12 cellular contexts compared by ENCODE assay signal in the genomic region with DNA sequence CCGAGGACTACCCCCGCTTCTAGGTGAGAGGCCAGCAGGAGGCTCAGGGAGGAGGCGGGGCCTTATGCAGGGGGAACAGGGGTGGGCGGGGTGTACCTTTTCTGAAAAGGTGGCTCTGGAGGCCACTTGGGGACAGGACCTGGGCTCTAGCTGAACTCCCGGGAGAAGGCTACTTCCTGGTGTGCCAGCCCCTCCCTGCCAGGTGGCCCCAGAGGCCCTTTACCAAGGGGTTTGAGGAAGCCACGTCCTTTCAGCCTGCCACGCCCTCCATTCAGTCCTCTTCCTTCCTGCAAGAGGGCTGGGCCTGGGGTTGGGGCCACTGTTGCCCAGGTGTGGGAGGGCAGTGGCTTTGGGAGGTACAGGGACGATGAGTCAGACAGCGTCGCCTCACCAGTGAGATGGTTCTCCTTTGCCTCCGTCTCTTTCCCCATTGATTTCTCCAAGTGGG. TPM values are rescaled to one million over a fixed set of nuclear protein-coding genes. Genes with fewer than 3 reads are reported as not detected.
A peak's percentile ranks its signal among the peaks of the same experiment; 100 is the strongest.
DNase-seq lines count a peak whose midpoint lies in the region; ATAC-seq and TF ChIP-seq lines count a peak whose summit lies in the region.
"Not testable (repeated sequence)": the region's sequence is repeated elsewhere in the genome, so short reads cannot be mapped to it uniquely, and the experiment has no call there.
"Had no signal": no experiment of that assay in that cellular context is flagged by ENCODE, and none has a peak within 500 bp of the region (broad histone marks: within the 10 kb centered on the region; RNA-seq: fewer than 3 reads in every experiment).

No MANE protein-coding gene starts in this region.

- H3K4me1 Mint-ChIP-seq in CD4-positive, alpha-beta memory T cell = peaks cover 15 to 34% (median 18%) of the 10 kb centered on the region in 4 donors
- H3K4me1 Mint-ChIP-seq in T-helper 2 cell treated with Interferon-gamma antibody and Interleukin-4, amounts not matched to agents 5 μg/mL and 100 μg/mL, for 36 hours (ENCODE audit: low read depth) = peaks cover 27% of the 10 kb centered on the region
- peaks cover 32% of the 10 kb centered on the region for H3K4me1 Mint-ChIP-seq in activated T-cell treated with anti-CD3 and anti-CD28 coated beads, Interleukin-2, amount 50 U/mL, for 24 hours (ENCODE audit: low read depth)
- peaks cover 43% of the 10 kb centered on the region for H3K4me1 Mint-ChIP-seq in dendritic cell treated with granulocyte-macrophage colony-stimulating factor and Interleukin-4, amounts not matched to agents 40 ng/mL and 50 ng/mL, for 4 days (ENCODE audit: low read depth)

- RAD21 ChIA-PET in HCT116 (lab: Charles Lee; ENCODE audit: low non-redundant PET in 1 of 2, low total read pairs in 2 of 2, uncharacterized antibody in 2 of 2, unreplicated experiment in 2 of 2) = interaction anchor here (1.9 to 2.1 kb wide), 2 partner anchors 152 kb away, joined by 5 to 10 read pairs; no protein-coding TSS in a partner anchor

- not testable (repeated sequence) for BruUV-seq in HCT116 (replicated peaks; lab: Mats Ljungman, UMichigan)

- H2BK5ac ChIP-seq in mesendoderm (ENCODE audit: low read length) = not testable (repeated sequence)

- H3K27ac ChIP-seq in CD4-positive, alpha-beta memory T cell (ENCODE audit: low read depth, low read length); mesendoderm (ENCODE audit: low read depth, low read length): not testable (repeated sequence)
- peak overlapping the region; percentile 72 for H3K27ac ChIP-seq in HCT116 (ENCODE audit: low read depth, low read length)

- peaks cover 12% of the 10 kb centered on the region for H3K4me1 ChIP-seq in CD4-positive, alpha-beta memory T cell (ENCODE audit: insufficient read depth, low read length)
- H3K4me1 ChIP-seq in HCT116 (ENCODE audit: control insufficient read depth in 1 of 2, insufficient read depth in 2 of 2, low read length in 2 of 2) = peaks cover 10 to 22% of the 10 kb centered on the region in 2 experiments; a peak in 3 of 4 replicates
- H3K4me1 ChIP-seq in mesendoderm (ENCODE audit: control insufficient read depth, low read depth, low read length) = not testable (repeated sequence)

- no CpG with 5 or more reads among the region's 11 CpGs for WGBS in mesendoderm (ENCODE audit: extremely low coverage, insufficient coverage, low lambda C conversion rate)

- not testable (repeated sequence) for H3K9me3 ChIP-seq in CD4-positive, alpha-beta memory T cell (ENCODE audit: control insufficient read depth in 1 of 2, low read length in 2 of 2); HCT116 (ENCODE audit: control insufficient read depth in 1 of 2, insufficient read depth in 1 of 2, low read depth in 1 of 2, low read length in 2 of 2)

- CTCF ChIA-PET in CD4-positive, alpha-beta memory T cell (lab: Charles Lee; ENCODE audit: partially characterized antibody) = not testable (repeated sequence)
- CTCF ChIA-PET in HCT116 (lab: Charles Lee) = interaction anchor here (1.4 to 3.2 kb wide), 2 partner anchors 11 to 152 kb away, joined by 3 to 25 read pairs; no protein-coding TSS in a partner anchor

- not testable (repeated sequence) for H3K23ac ChIP-seq in mesendoderm (ENCODE audit: low read length)

- H3K27me3 ChIP-seq in CD4-positive, alpha-beta memory T cell (ENCODE audit: insufficient read depth, low read length); HCT116 (ENCODE audit: insufficient read depth, low read length); mesendoderm (ENCODE audit: insufficient read depth, low read length, poor library complexity): not testable (repeated sequence)

- H4K5ac ChIP-seq in mesendoderm (ENCODE audit: low read length) = not testable (repeated sequence)

- not testable (repeated sequence) for H3K36me3 Mint-ChIP-seq in CD4-positive, alpha-beta memory T cell; T-helper 2 cell treated with Interferon-gamma antibody and Interleukin-4, amounts not matched to agents 5 μg/mL and 100 μg/mL, for 36 hours (ENCODE audit: low read depth); activated T-cell treated with anti-CD3 and anti-CD28 coated beads, Interleukin-2, amount 50 U/mL, for 24 hours (ENCODE audit: low read depth); dendritic cell treated with granulocyte-macrophage colony-stimulating factor and Interleukin-4, amounts not matched to agents 40 ng/mL and 50 ng/mL, for 4 days (ENCODE audit: low read depth)

- H4K20me1 ChIP-seq in HCT116 (ENCODE audit: insufficient read depth) = not testable (repeated sequence)

- H4K8ac ChIP-seq in mesendoderm (ENCODE audit: low read depth, low read length) = not testable (repeated sequence)

- not testable (repeated sequence) for H2BK120ac ChIP-seq in mesendoderm (ENCODE audit: low read depth, low read length)

- H3K56ac ChIP-seq in mesendoderm (ENCODE audit: low read length) = peak overlapping the region; percentile 6

- H3K27ac Mint-ChIP-seq in CD4-positive, alpha-beta memory T cell = peak overlapping the region in 5 of 7 donors; percentile 30 to 80 (median 71)
- peak overlapping the region; percentile 26 for H3K27ac Mint-ChIP-seq in T-helper 2 cell treated with Interferon-gamma antibody and Interleukin-4, amounts not matched to agents 5 μg/mL and 100 μg/mL, for 36 hours
- H3K27ac Mint-ChIP-seq in activated T-cell treated with anti-CD3 and anti-CD28 coated beads, Interleukin-2, amount 50 U/mL, for 24 hours = peak overlapping the region; percentile 64
- H3K27ac Mint-ChIP-seq in dendritic cell treated with granulocyte-macrophage colony-stimulating factor and Interleukin-4, amounts not matched to agents 40 ng/mL and 50 ng/mL, for 4 days = peak overlapping the region; percentile 66

- H2BK15ac ChIP-seq in mesendoderm (replicated peaks; ENCODE audit: low read depth) = not testable (repeated sequence)

- not testable (repeated sequence) for TF ChIP-seq RAD21 in HCT116 (IDR thresholded peaks at IDR 0.05; ENCODE audit: low read depth)

- peak overlapping the region; percentile 86 for H3K4me2 ChIP-seq in HCT116 (ENCODE audit: low read length)
- not testable (repeated sequence) for H3K4me2 ChIP-seq in mesendoderm (ENCODE audit: low read length)

- not testable (repeated sequence) for H3K79me1 ChIP-seq in mesendoderm (ENCODE audit: low read length)

- peak in 3 of 5 donors; percentile 11 to 22 (median 18) for DNase-seq in CD4-positive, alpha-beta memory T cell
- DNase-seq in HCT116 (ENCODE audit: low read depth, low spot score) (peak; percentile 50), NCI-H774 (lab: John Stamatoyannopoulos, UW) (peak; percentile 35), mesendoderm (peak; percentile 16)
- DNase-seq in T-helper 2 cell treated with Interferon-gamma antibody and Interleukin-4, amounts not matched to agents 5 μg/mL and 100 μg/mL, for 36 hours (ENCODE audit: low spot score) = peak; percentile 42
- peak; percentile 62 for DNase-seq in activated T-cell treated with anti-CD3 and anti-CD28 coated beads, Interleukin-2, amount 50 U/mL, for 24 hours
- peak; percentile 6 for DNase-seq in stimulated activated CD8-positive, alpha-beta memory T cell treated with anti-CD3 and anti-CD28 coated beads, Interleukin-12 subunit alpha, Interleukin-12 subunit beta, amount 100 ng/mL, for 4 hours (ENCODE audit: low read depth)

- not testable (repeated sequence) for H3K18ac ChIP-seq in mesendoderm (ENCODE audit: low read length)

- H3K36me3 ChIP-seq in CD4-positive, alpha-beta memory T cell (ENCODE audit: insufficient read depth, low read length); HCT116 (ENCODE audit: control insufficient read depth in 1 of 2, insufficient read depth in 2 of 2, low read length in 2 of 2); mesendoderm (ENCODE audit: control insufficient read depth, insufficient read depth, low read length): not testable (repeated sequence)

- POLR2A ChIA-PET in CD4-positive, alpha-beta memory T cell (lab: Charles Lee; ENCODE audit: partially characterized antibody) = not testable (repeated sequence)
- POLR2A ChIA-PET in HCT116 (lab: Charles Lee) = interaction anchor here (1.4 kb wide), 1 partner anchor 153 kb away, joined by 3 read pairs; no protein-coding TSS in a partner anchor

- TF ChIP-seq POLR2A in HCT116 (IDR thresholded peaks at IDR 0.05; ENCODE audit: borderline replicate concordance, extremely low read depth, insufficient read depth, insufficient read length) = not testable (repeated sequence)

- H2AK5ac ChIP-seq in mesendoderm (ENCODE audit: low read length) = not testable (repeated sequence)

- peak overlapping the region; percentile 45 for H2AFZ ChIP-seq in HCT116 (ENCODE audit: low read depth, low read length, poor library complexity, severe bottlenecking)

- H3K4ac ChIP-seq in mesendoderm (ENCODE audit: low read depth, low read length) = not testable (repeated sequence)

- H3K9me2 ChIP-seq in HCT116 (ENCODE audit: insufficient read depth) = not testable (repeated sequence)

- H3K9me3 Mint-ChIP-seq in CD4-positive, alpha-beta memory T cell; T-helper 2 cell treated with Interferon-gamma antibody and Interleukin-4, amounts not matched to agents 5 μg/mL and 100 μg/mL, for 36 hours; activated T-cell treated with anti-CD3 and anti-CD28 coated beads, Interleukin-2, amount 50 U/mL, for 24 hours; dendritic cell treated with granulocyte-macrophage colony-stimulating factor and Interleukin-4, amounts not matched to agents 40 ng/mL and 50 ng/mL, for 4 days: not testable (repeated sequence)

- intact Hi-C loops in CD4-positive, alpha-beta memory T cell (cut with micrococcal nuclease); HCT116 (cut with micrococcal nuclease); dendritic cell treated with granulocyte-macrophage colony-stimulating factor and Interleukin-4, amounts not matched to agents 40 ng/mL and 50 ng/mL, for 4 days (cut with micrococcal nuclease): not testable (repeated sequence)

- H3K9ac ChIP-seq in HCT116 (ENCODE audit: low read length) = peak overlapping the region; percentile 47
- not testable (repeated sequence) for H3K9ac ChIP-seq in mesendoderm (ENCODE audit: low read length)

- not testable (repeated sequence) for TF ChIP-seq CTCF in HCT116 (IDR thresholded peaks at IDR 0.05 in 2 of 3, conservative IDR thresholded peaks at IDR 0.05 in 1 of 3; ENCODE audit: borderline replicate concordance in 1 of 3, insufficient read depth in 1 of 3, low read depth in 2 of 3, low read length in 2 of 3)

- H3K4me3 ChIP-seq in CD4-positive, alpha-beta memory T cell (ENCODE audit: low read length in 2 of 2); mesendoderm (ENCODE audit: low read length): not testable (repeated sequence)
- peak overlapping the region; percentile 42 to 56 for H3K4me3 ChIP-seq in HCT116 (replicated peaks in 1 of 2; ENCODE audit: low read depth in 1 of 2, low read length in 2 of 2)

- not testable (repeated sequence) for H3K79me2 ChIP-seq in HCT116 (ENCODE audit: insufficient read depth, low read length); mesendoderm (ENCODE audit: control insufficient read depth, insufficient read depth, low read length)

- H3K27me3 Mint-ChIP-seq in CD4-positive, alpha-beta memory T cell; T-helper 2 cell treated with Interferon-gamma antibody and Interleukin-4, amounts not matched to agents 5 μg/mL and 100 μg/mL, for 36 hours (ENCODE audit: low read depth); activated T-cell treated with anti-CD3 and anti-CD28 coated beads, Interleukin-2, amount 50 U/mL, for 24 hours; dendritic cell treated with granulocyte-macrophage colony-stimulating factor and Interleukin-4, amounts not matched to agents 40 ng/mL and 50 ng/mL, for 4 days: not testable (repeated sequence)

- ATAC-seq in HCT116 = peak; percentile 61

- H3K4me3 Mint-ChIP-seq in CD4-positive, alpha-beta memory T cell = peak overlapping the region in 7 of 8 donors; percentile 60 to 81 (median 71)
- H3K4me3 Mint-ChIP-seq in T-helper 2 cell treated with Interferon-gamma antibody and Interleukin-4, amounts not matched to agents 5 μg/mL and 100 μg/mL, for 36 hours = peak overlapping the region; percentile 65
- peak overlapping the region; percentile 61 for H3K4me3 Mint-ChIP-seq in activated T-cell treated with anti-CD3 and anti-CD28 coated beads, Interleukin-2, amount 50 U/mL, for 24 hours
- H3K4me3 Mint-ChIP-seq in dendritic cell treated with granulocyte-macrophage colony-stimulating factor and Interleukin-4, amounts not matched to agents 40 ng/mL and 50 ng/mL, for 4 days = peak overlapping the region; percentile 32

RNA-seq across cellular contexts. Expression of gene ALG1L2, which starts 12.9 kb away (rescaled TPM):
- 1 to 10 TPM; 1.5 to 2.2 TPM for total RNA-seq in CD4-positive, alpha-beta memory T cell
- polyA plus RNA-seq in CD4-positive, alpha-beta memory T cell = not detected
- total RNA-seq in HCT116 (2021; ENCODE audit: unreplicated experiment) = 0.44 TPM
- polyA plus RNA-seq in HCT116 (2012) = not detected in 2 replicates
- polyA plus RNA-seq in mesendoderm (2013, experiment 1 of 2) = 0.17 TPM
- polyA plus RNA-seq in mesendoderm (2013, experiment 2 of 2) = 0.14 TPM
- total RNA-seq: ascending aorta, lower leg skin, sigmoid colon, thoracic aorta had no signal

Comparison
In these comparisons a context has a peak if more than half of its experiments do, and no peak if none do; other contexts are left out.
1. DNase-seq: peak in every context shown above with its lines; median percentile 62 in activated T-cell treated with anti-CD3 and anti-CD28 coated beads, Interleukin-2, amount 50 U/mL, for 24 hours; 50 in HCT116; 42 in T-helper 2 cell treated with Interferon-gamma antibody and Interleukin-4, amounts not matched to agents 5 μg/mL and 100 μg/mL, for 36 hours; 35 in NCI-H774; 18 in CD4-positive, alpha-beta memory T cell; 16 in mesendoderm; 6 in stimulated activated CD8-positive, alpha-beta memory T cell treated with anti-CD3 and anti-CD28 coated beads, Interleukin-12 subunit alpha, Interleukin-12 subunit beta, amount 100 ng/mL, for 4 hours.